In the genomic region with DNA sequence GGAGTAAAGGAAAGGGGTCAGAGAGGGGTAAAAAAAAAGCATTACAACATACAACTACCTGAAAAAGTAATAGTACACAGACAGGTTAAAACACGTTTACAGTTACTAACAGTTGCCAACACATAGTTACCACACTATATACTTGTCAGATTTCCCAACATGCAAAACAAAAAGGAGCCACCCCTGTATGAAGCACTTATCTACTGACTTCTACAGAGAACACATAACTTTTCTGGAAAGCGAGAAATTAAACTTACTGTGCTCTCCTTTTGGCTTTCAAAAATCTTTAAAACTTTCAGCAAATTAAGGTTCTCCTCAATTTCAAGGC, we compare ENCODE assay signal across 8 cellular contexts. TPM values are rescaled to one million over a fixed set of nuclear protein-coding genes. Genes with fewer than 3 reads are reported as not detected.
DNase-seq lines count a peak whose midpoint lies in the region; ATAC-seq, FAIRE-seq and TF ChIP-seq lines count a peak whose summit lies in the region.

No MANE protein-coding gene starts in this region.

- no peaks in the 10 kb centered on the region for H4K20me1 ChIP-seq in keratinocyte (ENCODE audit: control insufficient read depth, extremely low read depth, insufficient read depth, low read length)

- H3K4me2 ChIP-seq in keratinocyte (ENCODE audit: control insufficient read depth, extremely low read depth, insufficient read depth, low read depth, low read length): peak overlapping the region; percentile 89

- H3K9ac ChIP-seq in keratinocyte (ENCODE audit: control insufficient read depth, extremely low read depth, insufficient read depth, low read length): peak overlapping the region; percentile 99

- WGBS in urinary bladder: 31% methylated on average over 2 of the region's 2 CpGs

- peaks cover 73% of the 10 kb centered on the region for H3K4me1 ChIP-seq in left ventricle myocardium inferior
- H3K4me1 ChIP-seq in keratinocyte (ENCODE audit: control insufficient read depth, extremely low read depth, insufficient read depth, low read length): peaks cover 33% of the 10 kb centered on the region
- peaks cover 2% of the 10 kb centered on the region for H3K4me1 ChIP-seq in urinary bladder (ENCODE audit: insufficient read depth)

- TF ChIP-seq CTCF in left ventricle myocardium inferior (IDR thresholded peaks at IDR 0.05; ENCODE audit: borderline replicate concordance): no peak
- no peak for TF ChIP-seq CTCF in keratinocyte (optimal IDR thresholded peaks at IDR 0.05 in 1 of 3, IDR thresholded peaks at IDR 0.05 in 1 of 3, conservative IDR thresholded peaks at IDR 0.05 in 1 of 3; ENCODE audit: extremely low read depth in 1 of 3, insufficient read depth in 2 of 3, low read length in 3 of 3)

- peaks cover 5% of the 10 kb centered on the region for H3K36me3 Mint-ChIP-seq in activated naive CD8-positive, alpha-beta T cell

- no peaks in the 10 kb centered on the region for H3K36me3 ChIP-seq in left ventricle myocardium inferior
- H3K36me3 ChIP-seq in keratinocyte (ENCODE audit: control insufficient read depth in 2 of 2, extremely low read depth in 1 of 2, insufficient read depth in 2 of 2, low read length in 2 of 2): no peaks in the 10 kb centered on the region
- no peaks in the 10 kb centered on the region for H3K36me3 ChIP-seq in urinary bladder (ENCODE audit: insufficient read depth)

- H3K9me3 Mint-ChIP-seq in activated naive CD8-positive, alpha-beta T cell (ENCODE audit: low read depth): peaks cover 3% of the 10 kb centered on the region

- DNase-seq in left ventricle myocardium inferior (no peak), left ventricle myocardium superior (no peak), keratinocyte (ENCODE audit: low read depth, low spot score) (peak; percentile 71), iPS-NIHi7 (ENCODE audit: extremely low spot score) (no peak), 8988T (no peak), cerebellar cortex (ENCODE audit: low spot score) (no peak)

- intact Hi-C loops in left ventricle myocardium inferior (cut with micrococcal nuclease): no loop called here
- intact Hi-C loops in left ventricle myocardium superior (cut with micrococcal nuclease): no loop called here

- H3K27me3 Mint-ChIP-seq in activated naive CD8-positive, alpha-beta T cell: no peaks in the 10 kb centered on the region

- H2AFZ ChIP-seq in keratinocyte (ENCODE audit: control insufficient read depth, low read length): no peak overlapping the region

- H3K27ac Mint-ChIP-seq in activated naive CD8-positive, alpha-beta T cell: peak overlapping the region; percentile 92

- H3K9me3 ChIP-seq in left ventricle myocardium inferior (replicated peaks): no peaks in the 10 kb centered on the region
- no peaks in the 10 kb centered on the region for H3K9me3 ChIP-seq in keratinocyte (ENCODE audit: control insufficient read depth, low read depth, low read length)

- FAIRE-seq in keratinocyte (lab: Jason Lieb, UNC): peak; percentile 61

- H3K79me2 ChIP-seq in keratinocyte (ENCODE audit: control insufficient read depth, insufficient read depth, low read length): peaks cover 68% of the 10 kb centered on the region

- no peaks in the 10 kb centered on the region for H3K9me1 ChIP-seq in keratinocyte (ENCODE audit: control insufficient read depth, extremely low read depth, insufficient read depth, low read length)

- no peak for ATAC-seq in left ventricle myocardium superior

- peaks cover 46% of the 10 kb centered on the region for H3K4me1 Mint-ChIP-seq in activated naive CD8-positive, alpha-beta T cell (ENCODE audit: low read depth)

- dilution Hi-C loops in keratinocyte (cut with MboI; ENCODE audit: extremely low pct_ligation_motif_present, low sequenced_read_pairs): no loop called here

- H3K4me3 ChIP-seq in left ventricle myocardium inferior (peak overlapping the region; percentile 98), keratinocyte (ENCODE audit: control insufficient read depth in 2 of 3, extremely low read depth in 1 of 3, insufficient read depth in 2 of 3, low read depth in 1 of 3, low read length in 3 of 3) (peak overlapping the region; percentile 76 to 98 (median 97)), urinary bladder (ENCODE audit: low read depth, low read length) (peak overlapping the region; percentile 9)

- H3K27me3 ChIP-seq in left ventricle myocardium inferior (ENCODE audit: low read depth) (peaks cover 6% of the 10 kb centered on the region), keratinocyte (ENCODE audit: control insufficient read depth, extremely low read depth, insufficient read depth, low read length) (no peaks in the 10 kb centered on the region)

- H3K4me3 Mint-ChIP-seq in activated naive CD8-positive, alpha-beta T cell: peak overlapping the region; percentile 99

- H3K27ac ChIP-seq in left ventricle myocardium inferior (replicated peaks): peak overlapping the region; percentile 97
- peak overlapping the region; percentile 99 for H3K27ac ChIP-seq in keratinocyte (ENCODE audit: control insufficient read depth, insufficient read depth, low read length)
- no peak overlapping the region for H3K27ac ChIP-seq in urinary bladder (ENCODE audit: low read depth)

RNA-seq across cellular contexts. Expression of a gene that starts 2.1 kb away (rescaled TPM):
- total RNA-seq in left ventricle myocardium inferior: 29.2 TPM
- 27.2 TPM for total RNA-seq in left ventricle myocardium superior
- 56.3 to 78.9 TPM (median 78.0 TPM) in 3 replicates for polyA plus RNA-seq in keratinocyte
- polyA plus RNA-seq in keratinocyte (2011; ENCODE audit: low read depth): 87.9 TPM
- polyA plus RNA-seq in keratinocyte (2011; cell fraction: cytosol; rRNA removed): 61.4 and 104 TPM in 2 replicates
- 99.9 and 107 TPM in 2 replicates for polyA plus RNA-seq in keratinocyte (2011; cell fraction: nucleus; rRNA removed)
- polyA plus RNA-seq in keratinocyte (2012; ENCODE audit: low replicate concordance): 40.9 and 73.8 TPM in 2 replicates
- 36.5 to 65.4 TPM (median 53.4 TPM) in 3 replicates for polyA minus RNA-seq in keratinocyte
- 28.4 TPM for polyA minus RNA-seq in keratinocyte (2011; cell fraction: cytosol; rRNA and poly(A)+ RNA removed)
- polyA minus RNA-seq in keratinocyte (2011; cell fraction: nucleus; rRNA and poly(A)+ RNA removed): 30.2 and 60.2 TPM in 2 replicates
- total RNA-seq in urinary bladder: 60.1 TPM
- 34.2 TPM for polyA plus RNA-seq in urinary bladder

Comparison
In these comparisons a context has a peak if more than half of its experiments do, and no peak if none do; other contexts are left out.
1. H3K4me3 ChIP-seq: peak in every context shown above with its lines; median percentile 98 in left ventricle myocardium inferior; 97 in keratinocyte; 9 in urinary bladder.